Comparison of ENCODE assay signal across 22 cellular contexts in genomic region chr16:21590791-21591190, GRCh38. TPM values are rescaled to one million over a fixed set of nuclear protein-coding genes. Genes with fewer than 3 reads are reported as not detected.
DNase-seq lines count a peak whose midpoint lies in the region; ATAC-seq and TF ChIP-seq lines count a peak whose summit lies in the region.
"Had no signal": no experiment of that assay in that cellular context is flagged by ENCODE, and none has a peak within 500 bp of the region (broad histone marks: within the 10 kb centered on the region; RNA-seq: fewer than 3 reads in every experiment).

No MANE protein-coding gene starts in this region.

- H4K20me1 ChIP-seq in DOHH2 (ENCODE audit: control insufficient read depth, insufficient read depth, low read depth, low read length), result no peaks in the 10 kb centered on the region

- peaks cover 3% of the 10 kb centered on the region; the same call in 1 of the 2 replicates for H3F3A ChIP-seq in DOHH2 (ENCODE audit: control insufficient read depth, insufficient read depth)

- no peaks in the 10 kb centered on the region for H3K9me2 ChIP-seq in DOHH2 (replicated peaks; ENCODE audit: control insufficient read depth, low read length)

- CTCF ChIA-PET in activated CD4-positive, alpha-beta T cell treated with anti-CD3 and anti-CD28 coated beads for 36 hours (lab: Charles Lee), result interaction anchor here (1.2 kb wide), 1 partner anchor 67 kb away, joined by 5 read pairs; no protein-coding TSS in a partner anchor

- intact Hi-C loops in activated CD4-positive, alpha-beta T cell treated with anti-CD3 and anti-CD28 coated beads for 36 hours (cut with DNase I, micrococcal nuclease), result loop anchor here in 1 of 2 experiments (10.0 kb wide), 1 partner anchor 86 kb away; no protein-coding TSS in a partner anchor

- no peaks in the 10 kb centered on the region for H3K27me3 ChIP-seq in DOHH2 (ENCODE audit: control insufficient read depth, low read length)
- no peaks in the 10 kb centered on the region for H3K27me3 ChIP-seq in adipocyte (replicated peaks; ENCODE audit: control insufficient read depth, insufficient read depth, low read length)
- no peaks in the 10 kb centered on the region for H3K27me3 ChIP-seq in neutrophil
- H3K27me3 ChIP-seq in H7 (ENCODE audit: control insufficient read depth, insufficient read depth, low read length), result no peaks in the 10 kb centered on the region
- H3K27me3 ChIP-seq: gastroesophageal sphincter, tibial artery had no signal

- no peak for TF ChIP-seq CTCF in DOHH2 (IDR thresholded peaks at IDR 0.05; ENCODE audit: low read depth, low read length, poor library complexity, severe bottlenecking)
- no peak for TF ChIP-seq CTCF in neutrophil (IDR thresholded peaks at IDR 0.05)
- no peak for TF ChIP-seq CTCF in endothelial cell (IDR thresholded peaks at IDR 0.05; ENCODE audit: unreplicated experiment)

- no peak for ATAC-seq in activated CD4-positive, alpha-beta T cell treated with anti-CD3 and anti-CD28 coated beads for 36 hours
- ATAC-seq in activated naive CD4-positive, alpha-beta T cell treated with anti-CD3 and anti-CD28 coated beads, Interleukin-2, amount 50 U/mL, for 72 hours, result no peak
- ATAC-seq: gastroesophageal sphincter, HCT116, left colon had no signal

- no peak overlapping the region for H3K27ac Mint-ChIP-seq in endothelial cell (ENCODE audit: unreplicated experiment)
- H3K27ac Mint-ChIP-seq in activated CD4-positive, alpha-beta T cell treated with anti-CD3 and anti-CD28 coated beads for 36 hours, result no peak overlapping the region
- no peak overlapping the region for H3K27ac Mint-ChIP-seq in activated naive CD4-positive, alpha-beta T cell treated with anti-CD3 and anti-CD28 coated beads, Interleukin-2, amount 50 U/mL, for 72 hours
- H3K27ac Mint-ChIP-seq: activated naive CD4-positive, alpha-beta T cell treated with anti-CD3 and anti-CD28 coated beads for 36 hours; endodermal cell had no signal

- H3K27ac ChIP-seq in DOHH2 (ENCODE audit: low read depth, low read length), result no peak overlapping the region
- H3K27ac ChIP-seq in neutrophil, result peak overlapping the region; percentile 84
- H3K27ac ChIP-seq: gastroesophageal sphincter, tibial artery had no signal

- H3K9ac ChIP-seq in adipocyte (ENCODE audit: low read length), result peak overlapping the region; percentile 42

- H3K4me1 Mint-ChIP-seq in endothelial cell (ENCODE audit: unreplicated experiment), result peaks cover 10% of the 10 kb centered on the region
- no peaks in the 10 kb centered on the region for H3K4me1 Mint-ChIP-seq in activated CD4-positive, alpha-beta T cell treated with anti-CD3 and anti-CD28 coated beads for 36 hours
- H3K4me1 Mint-ChIP-seq: neural crest cell had no signal

- no peaks in the 10 kb centered on the region for H3K79me2 ChIP-seq in DOHH2 (ENCODE audit: control insufficient read depth, low read length)

- H3K36me3 Mint-ChIP-seq in endothelial cell (ENCODE audit: low read depth, unreplicated experiment), result no peaks in the 10 kb centered on the region
- H3K36me3 Mint-ChIP-seq in activated CD4-positive, alpha-beta T cell treated with anti-CD3 and anti-CD28 coated beads for 36 hours (ENCODE audit: low read depth), result no peaks in the 10 kb centered on the region
- H3K36me3 Mint-ChIP-seq in activated naive CD4-positive, alpha-beta T cell treated with anti-CD3 and anti-CD28 coated beads, Interleukin-2, amount 50 U/mL, for 72 hours, result no peaks in the 10 kb centered on the region

- no peak overlapping the region for H3K4me3 ChIP-seq in DOHH2 (ENCODE audit: low read length)
- peak overlapping the region; percentile 33 for H3K4me3 ChIP-seq in adipocyte (ENCODE audit: low read length)
- peak overlapping the region; percentile 47 to 48 for H3K4me3 ChIP-seq in neutrophil (ENCODE audit: low read depth in 1 of 2, low read length in 1 of 2)
- H3K4me3 ChIP-seq in H7 (ENCODE audit: insufficient read depth, low read depth, low read length), result no peak overlapping the region
- H3K4me3 ChIP-seq: gastroesophageal sphincter, tibial artery had no signal

- no peaks in the 10 kb centered on the region for H3K27me3 Mint-ChIP-seq in endothelial cell (ENCODE audit: unreplicated experiment)
- no peaks in the 10 kb centered on the region for H3K27me3 Mint-ChIP-seq in activated CD4-positive, alpha-beta T cell treated with anti-CD3 and anti-CD28 coated beads for 36 hours

- H3K36me3 ChIP-seq in DOHH2 (ENCODE audit: control insufficient read depth, low read length) (no peaks in the 10 kb centered on the region), adipocyte (ENCODE audit: control insufficient read depth, insufficient read depth, low read length, severe bottlenecking) (no peaks in the 10 kb centered on the region), neutrophil (no peaks in the 10 kb centered on the region), H7 (replicated peaks; ENCODE audit: control insufficient read depth, insufficient read depth, low read length) (no peaks in the 10 kb centered on the region)
- H3K36me3 ChIP-seq: gastroesophageal sphincter, tibial artery had no signal

- H3K9me3 ChIP-seq in DOHH2 (ENCODE audit: control insufficient read depth, insufficient read depth, low read length) (no peaks in the 10 kb centered on the region), adipocyte (ENCODE audit: control insufficient read depth, low read length) (no peaks in the 10 kb centered on the region), neutrophil (no peaks in the 10 kb centered on the region)
- H3K9me3 ChIP-seq: Caco-2, gastroesophageal sphincter, tibial artery had no signal

- peak overlapping the region; percentile 49; the same call in 1 of the 2 replicates for H3K4me2 ChIP-seq in DOHH2 (ENCODE audit: low read length)

- H3K4me1 ChIP-seq in DOHH2 (ENCODE audit: control insufficient read depth, low read length) (peaks cover 19% of the 10 kb centered on the region), adipocyte (ENCODE audit: control insufficient read depth, insufficient read depth, low read length) (peaks cover 24% of the 10 kb centered on the region), neutrophil (ENCODE audit: control insufficient read depth in 1 of 2, insufficient read depth in 1 of 2, low read depth in 1 of 2, low read length in 1 of 2) (peaks cover 69 to 75% of the 10 kb centered on the region in 2 experiments)
- H3K4me1 ChIP-seq: Caco-2, gastroesophageal sphincter, tibial artery had no signal

- no peak overlapping the region for H3K4me3 Mint-ChIP-seq in endothelial cell (ENCODE audit: unreplicated experiment)
- no peak overlapping the region for H3K4me3 Mint-ChIP-seq in activated CD4-positive, alpha-beta T cell treated with anti-CD3 and anti-CD28 coated beads for 36 hours
- H3K4me3 Mint-ChIP-seq: activated naive CD4-positive, alpha-beta T cell treated with anti-CD3 and anti-CD28 coated beads for 36 hours; endodermal cell; neural crest cell had no signal

- H3K9me3 Mint-ChIP-seq in endothelial cell (ENCODE audit: unreplicated experiment), result no peaks in the 10 kb centered on the region
- no peaks in the 10 kb centered on the region for H3K9me3 Mint-ChIP-seq in activated CD4-positive, alpha-beta T cell treated with anti-CD3 and anti-CD28 coated beads for 36 hours (ENCODE audit: low read depth)
- no peaks in the 10 kb centered on the region for H3K9me3 Mint-ChIP-seq in activated naive CD4-positive, alpha-beta T cell treated with anti-CD3 and anti-CD28 coated beads, Interleukin-2, amount 50 U/mL, for 72 hours
- H3K9me3 Mint-ChIP-seq: activated naive CD4-positive, alpha-beta T cell treated with anti-CD3 and anti-CD28 coated beads for 36 hours; endodermal cell; neural crest cell had no signal

- POLR2A ChIA-PET in activated CD4-positive, alpha-beta T cell treated with anti-CD3 and anti-CD28 coated beads for 36 hours (lab: Charles Lee), result no interaction called here

- DNase-seq in NOMO-1 (lab: John Stamatoyannopoulos, UW; ENCODE audit: unreplicated experiment in 2 of 2) (peak; percentile 83 to 96), adipocyte (ENCODE audit: low read depth) (peak; percentile 68), H7 (no peak), endothelial cell (ENCODE audit: low spot score) (no peak)
- no peak for DNase-seq in activated CD4-positive, alpha-beta T cell treated with anti-CD3 and anti-CD28 coated beads for 36 hours
- DNase-seq in activated naive CD4-positive, alpha-beta T cell treated with anti-CD3 and anti-CD28 coated beads, Interleukin-2, amount 50 U/mL, for 72 hours (ENCODE audit: low spot score in 2 of 2), result no peak
- DNase-seq: activated naive CD4-positive, alpha-beta T cell treated with anti-CD3 and anti-CD28 coated beads for 36 hours; activated T-cell treated with anti-CD3 and anti-CD28 coated beads for 4 hours; Caco-2; endodermal cell; left colon; midbrain; NCI-H1092 treated with DMSO at 0.1 percent for 48 hours; NCI-H2081 treated with DMSO at 0.1 percent for 48 hours; NCI-H510A treated with DMSO at 0.1 percent for 48 hours; stimulated activated CD4-positive, alpha-beta T cell treated with anti-CD3 and anti-CD28 coated beads, Interleukin-12 subunit alpha, Interleukin-12 subunit beta, amount 100 ng/mL, for 4 hours; tibial artery had no signal

RNA-seq across cellular contexts. Expression of gene METTL9, which starts 8.6 kb away (rescaled TPM):
- total RNA-seq in H7 (2014; rRNA removed; shearing (Covaris generic)), result 163 and 173 TPM in 2 replicates
- 221 TPM for total RNA-seq in endothelial cell (ENCODE audit: unreplicated experiment)
- 10 to 100 TPM; 78.3 to 98.0 TPM for total RNA-seq in activated CD4-positive, alpha-beta T cell treated with anti-CD3 and anti-CD28 coated beads for 36 hours
- 100 to 1,000 TPM in 1 of 2 donors, 10 to 100 TPM in 1; 92.2 to 117 TPM for total RNA-seq in activated naive CD4-positive, alpha-beta T cell treated with anti-CD3 and anti-CD28 coated beads, Interleukin-2, amount 50 U/mL, for 72 hours

Comparison
In these comparisons a context has a peak if more than half of its experiments do, and no peak if none do; other contexts are left out.
1. H3K4me3 ChIP-seq: peak in adipocyte (single experiment) and neutrophil (2 of 2); none in DOHH2 (single experiment) and H7 (single experiment).
2. DNase-seq: peak in NOMO-1 (2 of 2) and adipocyte (single experiment); none in H7 (single experiment), endothelial cell (single experiment), activated CD4-positive, alpha-beta T cell treated with anti-CD3 and anti-CD28 coated beads for 36 hours (single experiment) and activated naive CD4-positive, alpha-beta T cell treated with anti-CD3 and anti-CD28 coated beads, Interleukin-2, amount 50 U/mL, for 72 hours (0 of 2).